ENCODE assay signal across 16 cellular contexts in genomic region chr12:102763016-102763415, GRCh38.
DNase-seq lines count a peak whose midpoint lies in the region; ATAC-seq and TF ChIP-seq lines count a peak whose summit lies in the region.
"Had no signal": no experiment of that assay in that cellular context is flagged by ENCODE, and none has a peak within 500 bp of the region (broad histone marks: within the 10 kb centered on the region; RNA-seq: fewer than 3 reads in every experiment).

No MANE protein-coding gene starts in this region.

- no peaks in the 10 kb centered on the region for H3K36me3 Mint-ChIP-seq in nephron (ENCODE audit: low read depth)
- H3K36me3 Mint-ChIP-seq: CD8-positive, alpha-beta memory T cell had no signal

- H3K9me3 ChIP-seq in adipocyte (ENCODE audit: control insufficient read depth, low read length) (no peaks in the 10 kb centered on the region), vagina (no peaks in the 10 kb centered on the region)
- H3K9me3 ChIP-seq: BLaER1 treated with 17β-estradiol and CSF1 and Interleukin-3, amounts not matched to agents 10 nM and 100 nM had no signal

- no peak for ATAC-seq in HG02588 (IDR thresholded peaks at IDR 0.05; ENCODE audit: unreplicated experiment)
- ATAC-seq: GM23338, HCT116 had no signal

- peaks cover 57% of the 10 kb centered on the region for H3K4me1 Mint-ChIP-seq in nephron
- H3K4me1 Mint-ChIP-seq: B cell; CD8-positive, alpha-beta memory T cell had no signal

- no peaks in the 10 kb centered on the region for H3K9me3 Mint-ChIP-seq in nephron
- H3K9me3 Mint-ChIP-seq: GM23338, HFFc6 had no signal

- TF ChIP-seq POLR2A in vagina (IDR thresholded peaks at IDR 0.05) = no peak

- H3K36me3 ChIP-seq in adipocyte (ENCODE audit: control insufficient read depth, insufficient read depth, low read length, severe bottlenecking) (no peaks in the 10 kb centered on the region), vagina (no peaks in the 10 kb centered on the region)
- H3K36me3 ChIP-seq: BLaER1 treated with 17β-estradiol and CSF1 and Interleukin-3, amounts not matched to agents 10 nM and 100 nM had no signal

- H3K4me3 ChIP-seq in adipocyte (ENCODE audit: low read length) (no peak overlapping the region), vagina (no peak overlapping the region)
- H3K4me3 ChIP-seq: BLaER1 treated with 17β-estradiol and CSF1 and Interleukin-3, amounts not matched to agents 10 nM and 100 nM; GM23338 had no signal

- H3K9ac ChIP-seq in adipocyte (ENCODE audit: low read length) = no peak overlapping the region
- H3K9ac ChIP-seq: BLaER1 treated with 17β-estradiol and CSF1 and Interleukin-3, amounts not matched to agents 10 nM and 100 nM had no signal

- peak overlapping the region; percentile 64 to 91 (median 81) for H3K27ac Mint-ChIP-seq in nephron
- H3K27ac Mint-ChIP-seq: B cell; CD8-positive, alpha-beta memory T cell; GM23338; HFFc6 had no signal

- TF ChIP-seq CTCF in nephron (IDR thresholded peaks at IDR 0.05; ENCODE audit: unreplicated experiment in 3 of 3) = no peak
- TF ChIP-seq CTCF in vagina (IDR thresholded peaks at IDR 0.05) = no peak

- peak overlapping the region; percentile 74 for H3K27ac ChIP-seq in vagina
- H3K27ac ChIP-seq: BLaER1 treated with 17β-estradiol and CSF1 and Interleukin-3, amounts not matched to agents 10 nM and 100 nM had no signal

- peak overlapping the region in 1 of 3 experiments; percentile 7 for H3K4me3 Mint-ChIP-seq in nephron
- H3K4me3 Mint-ChIP-seq: B cell; CD8-positive, alpha-beta memory T cell; GM23338; HFFc6 had no signal

- H3K27me3 Mint-ChIP-seq in nephron (ENCODE audit: low read depth) = no peaks in the 10 kb centered on the region

- H3K27me3 ChIP-seq in adipocyte (replicated peaks; ENCODE audit: control insufficient read depth, insufficient read depth, low read length) (no peaks in the 10 kb centered on the region), vagina (no peaks in the 10 kb centered on the region)
- H3K27me3 ChIP-seq: BLaER1 treated with 17β-estradiol and CSF1 and Interleukin-3, amounts not matched to agents 10 nM and 100 nM had no signal

- DNase-seq in NCI-H82 treated with DMSO at 0.1 percent for 48 hours (lab: John Stamatoyannopoulos, UW; ENCODE audit: unreplicated experiment) = peak; percentile 55
- DNase-seq in adipocyte (ENCODE audit: low read depth) = peak; percentile 76
- no peak for DNase-seq in vagina (ENCODE audit: extremely low spot score in 2 of 2)
- no peak for DNase-seq in activated T-cell treated with anti-CD3 and anti-CD28 coated beads for 4 hours
- no peak for DNase-seq in NCI-H187 (lab: John Stamatoyannopoulos, UW)
- DNase-seq: CD8-positive, alpha-beta memory T cell; COR-L47; DMS 273 treated with DMSO at 0.1 percent for 48 hours; DMS53; HFFc6 had no signal

- H3K4me1 ChIP-seq in adipocyte (ENCODE audit: control insufficient read depth, insufficient read depth, low read length) (peaks cover 41% of the 10 kb centered on the region), vagina (peaks cover 19% of the 10 kb centered on the region)
- H3K4me1 ChIP-seq: BLaER1 treated with 17β-estradiol and CSF1 and Interleukin-3, amounts not matched to agents 10 nM and 100 nM had no signal

- intact Hi-C loops in vagina (cut with DNase I) = no loop called here

Comparison
In these comparisons a context has a peak if more than half of its experiments do, and no peak if none do; other contexts are left out.
1. DNase-seq: peak in NCI-H82 treated with DMSO at 0.1 percent for 48 hours (single experiment) and adipocyte (single experiment); none in vagina (0 of 2), activated T-cell treated with anti-CD3 and anti-CD28 coated beads for 4 hours (single experiment) and NCI-H187 (0 of 2).